Comparison of ENCODE assay signal across 12 cellular contexts in genomic region chr3:106590259-106590658, GRCh38.
"Had no signal": no experiment of that assay in that cellular context is flagged by ENCODE, and none has a peak within 500 bp of the region (broad histone marks: within the 10 kb centered on the region; RNA-seq: fewer than 3 reads in every experiment).

No MANE protein-coding gene starts in this region.

- ATAC-seq: gastroesophageal sphincter, T-cell had no signal

- H3K27me3 ChIP-seq: gastroesophageal sphincter, upper lobe of left lung had no signal

- H3K27ac ChIP-seq: gastroesophageal sphincter, upper lobe of left lung had no signal

- FAIRE-seq: endometrium had no signal

- H3K4me1 ChIP-seq: gastroesophageal sphincter had no signal

- H3K4me3 ChIP-seq: gastroesophageal sphincter, upper lobe of left lung had no signal

- H3K9me3 ChIP-seq: gastroesophageal sphincter, upper lobe of left lung had no signal

- H3K36me3 ChIP-seq: gastroesophageal sphincter, upper lobe of left lung had no signal

- DNase-seq: activated CD4-positive, alpha-beta memory T cell treated with anti-CD3 and anti-CD28 coated beads for 36 hours; activated CD8-positive, alpha-beta memory T cell treated with anti-CD3 and anti-CD28 coated beads, Interleukin-2, amount 50 U/mL, for 4 hours; activated gamma-delta T cell treated with Interleukin-2 at 50 U/mL for 16 hours; activated naive CD8-positive, alpha-beta T cell treated with anti-CD3 and anti-CD28 coated beads for 36 hours; activated T-cell treated with anti-CD3 and anti-CD28 coated beads, Interleukin-2, amount 50 U/mL, for 72 hours; stimulated activated CD4-positive, alpha-beta T cell treated with anti-CD3 and anti-CD28 coated beads, Interleukin-12 subunit alpha, Interleukin-12 subunit beta, amount 100 ng/mL, for 4 hours; stimulated activated CD4-positive, alpha-beta T cell treated with anti-CD3 and anti-CD28 coated beads, Interleukin-4, amount 100 ng/mL, for 1 hour; T-cell; T1000; upper lobe of left lung had no signal
